19 cellular contexts compared by ENCODE assay signal in genomic region chr2:125169764-125170146, GRCh38.
"Had no signal": no experiment of that assay in that cellular context is flagged by ENCODE, and none has a peak within 500 bp of the region (broad histone marks: within the 10 kb centered on the region; RNA-seq: fewer than 3 reads in every experiment).

No MANE protein-coding gene starts in this region.

- H3K36me3 ChIP-seq: gastrocnemius medialis, heart right ventricle, stomach, thoracic aorta, transverse colon had no signal

- H3K27me3 ChIP-seq: gastrocnemius medialis, heart right ventricle, stomach, transverse colon had no signal

- DNase-seq: effector CD4-positive, alpha-beta T cell; endodermal cell; gastrocnemius medialis; heart right ventricle; islet precursor cell; mammary epithelial cell; naive thymus-derived CD4-positive, alpha-beta T cell; nephron progenitor cell; posterior cingulate gyrus; stimulated activated CD4-positive, alpha-beta T cell treated with anti-CD3 and anti-CD28 coated beads, Interleukin-2, amount 100 ng/mL, for 24 hours; stimulated activated CD4-positive, alpha-beta T cell treated with anti-CD3 and anti-CD28 coated beads, Interleukin-4, amount 100 ng/mL, for 4 hours; stimulated activated naive CD4-positive, alpha-beta T cell; stomach; substantia nigra; transverse colon had no signal

- H3K4me3 ChIP-seq: coronary artery, gastrocnemius medialis, heart right ventricle, stomach, thoracic aorta, transverse colon had no signal

- ATAC-seq: gastrocnemius medialis; heart right ventricle; left lobe of liver; naive thymus-derived CD4-positive, alpha-beta T cell; sciatic nerve had no signal

- H3K9me3 ChIP-seq: gastrocnemius medialis, stomach, thoracic aorta, transverse colon had no signal
